7 cellular contexts compared by ENCODE assay signal in the genomic region with DNA sequence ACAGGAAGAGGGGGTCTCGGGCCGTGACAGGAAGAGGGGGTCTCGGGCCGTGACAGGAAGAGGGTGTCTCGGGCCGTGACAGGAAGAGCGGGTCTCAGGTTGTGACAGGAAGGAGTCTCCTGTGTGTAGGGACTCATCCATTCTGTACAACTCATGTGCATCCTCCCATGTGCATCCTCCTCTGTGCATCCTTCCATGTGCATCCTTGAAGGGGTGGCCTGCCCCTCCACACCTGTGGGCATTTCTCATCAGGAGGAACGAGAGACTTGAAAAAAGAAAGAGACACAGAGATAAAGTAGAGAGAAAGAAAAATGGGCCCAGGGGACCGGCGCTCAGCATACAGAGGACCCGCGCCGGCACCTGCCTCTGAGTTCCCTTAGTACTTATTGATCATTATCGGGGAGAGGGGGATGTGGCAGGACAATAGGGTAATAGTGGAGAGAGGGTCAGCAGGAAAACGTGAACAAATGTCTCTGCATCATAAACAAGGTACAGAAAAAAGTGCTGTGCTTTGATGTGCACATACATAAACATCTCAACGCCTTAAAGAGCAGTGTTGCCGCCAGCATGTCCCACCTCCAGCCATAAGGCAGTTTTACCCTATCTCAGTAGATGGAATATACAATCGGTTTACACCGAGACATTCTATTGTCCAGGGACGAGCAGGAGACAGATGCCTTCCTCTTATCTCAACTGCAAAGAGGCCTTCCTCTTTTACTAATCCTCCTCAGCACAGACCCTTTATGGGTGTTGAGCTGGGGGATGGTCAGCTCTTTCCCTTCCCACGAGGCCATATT. TPM values are rescaled to one million over a fixed set of nuclear protein-coding genes. Genes with fewer than 3 reads are reported as not detected.
DNase-seq lines count a peak whose midpoint lies in the region; ATAC-seq, FAIRE-seq and TF ChIP-seq lines count a peak whose summit lies in the region.
"Not testable (repeated sequence)": the region's sequence is repeated elsewhere in the genome, so short reads cannot be mapped to it uniquely, and the experiment has no call there.

No MANE protein-coding gene starts in this region.

- H3K4me3 ChIP-seq in CD8-positive, alpha-beta memory T cell (ENCODE audit: low read length); K562: not testable (repeated sequence)
- peak overlapping the region; percentile 33 for H3K4me3 ChIP-seq in OCI-LY1 (ENCODE audit: low read depth, low read length, poor library complexity, severe bottlenecking)

- H3K36me3 Mint-ChIP-seq in CD8-positive, alpha-beta memory T cell; activated CD4-positive, alpha-beta T cell treated with anti-CD3 and anti-CD28 coated beads, Interleukin-2, amount 10 ng/mL, durations not matched to agents 7 days and 5 days (ENCODE audit: low read depth); activated T-helper 1 cell treated with anti-CD3 and anti-CD28 coated beads, Interleukin-12 subunit alpha, Interleukin-12 subunit beta, Interleukin-2, Interleukin-4 antibody, amounts not matched to agents 30 ng/mL and 10 ng/mL and 1 ng/mL, durations not matched to agents 14 hours and 24 hours and 36 hours (ENCODE audit: low read depth); memory B cell; stimulated activated effector memory CD8-positive, alpha-beta T cell treated with anti-CD3 and anti-CD28 coated beads, Interleukin-12 subunit alpha, Interleukin-12 subunit beta, amount 100 ng/mL, for 72 hours: not testable (repeated sequence)

- H3K79me2 ChIP-seq in OCI-LY1 (ENCODE audit: insufficient read depth, low read length); K562 (ENCODE audit: control insufficient read depth, insufficient read depth, low read length): not testable (repeated sequence)

- TF ChIP-seq POLR2A in K562 (conservative IDR thresholded peaks at IDR 0.05), result not testable (repeated sequence)

- not testable (repeated sequence) for H3K27me3 ChIP-seq in CD8-positive, alpha-beta memory T cell (ENCODE audit: insufficient read depth, low read length, poor library complexity, severe bottlenecking); OCI-LY1 (ENCODE audit: insufficient read depth, low read length); K562 (ENCODE audit: control insufficient read depth in 2 of 2, insufficient read depth in 2 of 2, low read length in 2 of 2)

- peak overlapping the region; percentile 89 to 98 (median 96) for H3K27ac Mint-ChIP-seq in CD8-positive, alpha-beta memory T cell
- peak overlapping the region; percentile 92 for H3K27ac Mint-ChIP-seq in activated CD4-positive, alpha-beta T cell treated with anti-CD3 and anti-CD28 coated beads, Interleukin-2, amount 10 ng/mL, durations not matched to agents 7 days and 5 days
- H3K27ac Mint-ChIP-seq in activated T-helper 1 cell treated with anti-CD3 and anti-CD28 coated beads, Interleukin-12 subunit alpha, Interleukin-12 subunit beta, Interleukin-2, Interleukin-4 antibody, amounts not matched to agents 30 ng/mL and 10 ng/mL and 1 ng/mL, durations not matched to agents 14 hours and 24 hours and 36 hours, result peak overlapping the region; percentile 61
- peak overlapping the region; percentile 90 for H3K27ac Mint-ChIP-seq in memory B cell
- H3K27ac Mint-ChIP-seq in stimulated activated effector memory CD8-positive, alpha-beta T cell treated with anti-CD3 and anti-CD28 coated beads, Interleukin-12 subunit alpha, Interleukin-12 subunit beta, amount 100 ng/mL, for 72 hours, result peak overlapping the region; percentile 92

- 0 out of 2 replicates have a peak overlapping the region, but pooled peaks have one; percentile 20 for H2AFZ ChIP-seq in OCI-LY1 (ENCODE audit: low read length)
- H2AFZ ChIP-seq in K562 (ENCODE audit: low read depth, low read length), result not testable (repeated sequence)

- intact Hi-C loops in activated T-helper 1 cell treated with anti-CD3 and anti-CD28 coated beads, Interleukin-12 subunit alpha, Interleukin-12 subunit beta, Interleukin-2, Interleukin-4 antibody, amounts not matched to agents 30 ng/mL and 10 ng/mL and 1 ng/mL, durations not matched to agents 14 hours and 24 hours and 36 hours (cut with micrococcal nuclease); K562 (cut with micrococcal nuclease): not testable (repeated sequence)

- H3K36me3 ChIP-seq in CD8-positive, alpha-beta memory T cell (ENCODE audit: insufficient read depth, low read length); OCI-LY1 (ENCODE audit: insufficient read depth, low read length); K562 (ENCODE audit: control insufficient read depth, insufficient read depth, low read length): not testable (repeated sequence)

- not testable (repeated sequence) for TF ChIP-seq EP300 in K562 (IDR thresholded peaks at IDR 0.05; ENCODE audit: low read length)

- H3K4me1 ChIP-seq in CD8-positive, alpha-beta memory T cell (ENCODE audit: insufficient read depth, low read length), result not testable (repeated sequence)
- peaks cover 12% of the 10 kb centered on the region for H3K4me1 ChIP-seq in OCI-LY1 (ENCODE audit: insufficient read depth, low read length, severe bottlenecking)
- H3K4me1 ChIP-seq in K562 (replicated peaks in 1 of 2; ENCODE audit: control insufficient read depth in 2 of 2, insufficient read depth in 2 of 2, low read length in 2 of 2), result peaks cover 2 to 11% of the 10 kb centered on the region in 2 experiments; a peak in 4 of 5 replicates

- H3K9me3 Mint-ChIP-seq in CD8-positive, alpha-beta memory T cell; activated CD4-positive, alpha-beta T cell treated with anti-CD3 and anti-CD28 coated beads, Interleukin-2, amount 10 ng/mL, durations not matched to agents 7 days and 5 days; activated T-helper 1 cell treated with anti-CD3 and anti-CD28 coated beads, Interleukin-12 subunit alpha, Interleukin-12 subunit beta, Interleukin-2, Interleukin-4 antibody, amounts not matched to agents 30 ng/mL and 10 ng/mL and 1 ng/mL, durations not matched to agents 14 hours and 24 hours and 36 hours; memory B cell; stimulated activated effector memory CD8-positive, alpha-beta T cell treated with anti-CD3 and anti-CD28 coated beads, Interleukin-12 subunit alpha, Interleukin-12 subunit beta, amount 100 ng/mL, for 72 hours: not testable (repeated sequence)

- peak overlapping the region; percentile 43; the same call in 1 of the 2 replicates for H3K4me2 ChIP-seq in OCI-LY1 (ENCODE audit: low read length)
- H3K4me2 ChIP-seq in K562 (ENCODE audit: insufficient read depth, low read length), result not testable (repeated sequence)

- BruUV-seq in K562 (replicated peaks; lab: Mats Ljungman, UMichigan), result not testable (repeated sequence)

- DNase-seq in CD8-positive, alpha-beta memory T cell, result peak in 1 of 5 donors; percentile 26
- not testable (repeated sequence) for DNase-seq in activated CD4-positive, alpha-beta T cell treated with anti-CD3 and anti-CD28 coated beads, Interleukin-2, amount 10 ng/mL, durations not matched to agents 7 days and 5 days; activated T-helper 1 cell treated with anti-CD3 and anti-CD28 coated beads, Interleukin-12 subunit alpha, Interleukin-12 subunit beta, Interleukin-2, Interleukin-4 antibody, amounts not matched to agents 30 ng/mL and 10 ng/mL and 1 ng/mL, durations not matched to agents 14 hours and 24 hours and 36 hours (ENCODE audit: low spot score); memory B cell (ENCODE audit: low spot score in 2 of 2); stimulated activated effector memory CD8-positive, alpha-beta T cell treated with anti-CD3 and anti-CD28 coated beads, Interleukin-12 subunit alpha, Interleukin-12 subunit beta, amount 100 ng/mL, for 72 hours (ENCODE audit: low spot score in 2 of 2)
- peak in 1 of 4 experiments; percentile 31 for DNase-seq in K562 (ENCODE audit: extremely low read depth in 1 of 4, low spot score in 3 of 4)

- H3K9me2 ChIP-seq in OCI-LY1 (ENCODE audit: low read depth, low read length), result not testable (repeated sequence)

- H3K9me3 ChIP-seq in CD8-positive, alpha-beta memory T cell (ENCODE audit: low read length); OCI-LY1 (ENCODE audit: low read length); K562 (replicated peaks; ENCODE audit: control insufficient read depth, insufficient read depth, low read depth, low read length): not testable (repeated sequence)

- FAIRE-seq in K562 (lab: Jason Lieb, UNC), result peak; percentile 68

- POLR2A ChIA-PET in CD8-positive, alpha-beta memory T cell (lab: Charles Lee); activated CD4-positive, alpha-beta T cell treated with anti-CD3 and anti-CD28 coated beads, Interleukin-2, amount 10 ng/mL, durations not matched to agents 7 days and 5 days (lab: Charles Lee); K562 (lab: Yijun Ruan, JAX): not testable (repeated sequence)

- not testable (repeated sequence) for ATAC-seq in K562; stimulated activated effector memory CD8-positive, alpha-beta T cell treated with anti-CD3 and anti-CD28 coated beads, Interleukin-12 subunit alpha, Interleukin-12 subunit beta, amount 100 ng/mL, for 72 hours
- peak; percentile 34 for ATAC-seq in memory B cell (ENCODE audit: low read depth)

- TF ChIP-seq RAD21 in K562 (CRISPR knock-in tag; conservative IDR thresholded peaks at IDR 0.05 in 1 of 2, IDR thresholded peaks at IDR 0.05 in 1 of 2), result not testable (repeated sequence)

- in situ Hi-C loops in K562 (cut with MboI), result not testable (repeated sequence)

- H3K4me1 Mint-ChIP-seq in CD8-positive, alpha-beta memory T cell, result peaks cover 22 to 24% (median 23%) of the 10 kb centered on the region in 3 donors
- H3K4me1 Mint-ChIP-seq in activated CD4-positive, alpha-beta T cell treated with anti-CD3 and anti-CD28 coated beads, Interleukin-2, amount 10 ng/mL, durations not matched to agents 7 days and 5 days, result peaks cover 18% of the 10 kb centered on the region
- peaks cover 13% of the 10 kb centered on the region for H3K4me1 Mint-ChIP-seq in activated T-helper 1 cell treated with anti-CD3 and anti-CD28 coated beads, Interleukin-12 subunit alpha, Interleukin-12 subunit beta, Interleukin-2, Interleukin-4 antibody, amounts not matched to agents 30 ng/mL and 10 ng/mL and 1 ng/mL, durations not matched to agents 14 hours and 24 hours and 36 hours (ENCODE audit: low read depth)
- peaks cover 13% of the 10 kb centered on the region for H3K4me1 Mint-ChIP-seq in memory B cell
- peaks cover 17% of the 10 kb centered on the region for H3K4me1 Mint-ChIP-seq in stimulated activated effector memory CD8-positive, alpha-beta T cell treated with anti-CD3 and anti-CD28 coated beads, Interleukin-12 subunit alpha, Interleukin-12 subunit beta, amount 100 ng/mL, for 72 hours

- H3K27me3 Mint-ChIP-seq in CD8-positive, alpha-beta memory T cell; activated CD4-positive, alpha-beta T cell treated with anti-CD3 and anti-CD28 coated beads, Interleukin-2, amount 10 ng/mL, durations not matched to agents 7 days and 5 days; activated T-helper 1 cell treated with anti-CD3 and anti-CD28 coated beads, Interleukin-12 subunit alpha, Interleukin-12 subunit beta, Interleukin-2, Interleukin-4 antibody, amounts not matched to agents 30 ng/mL and 10 ng/mL and 1 ng/mL, durations not matched to agents 14 hours and 24 hours and 36 hours (ENCODE audit: insufficient read depth); memory B cell: not testable (repeated sequence)

- H4K20me1 ChIP-seq in OCI-LY1 (ENCODE audit: insufficient read depth, low read length); K562 (replicated peaks; ENCODE audit: control insufficient read depth, insufficient read depth, low read length): not testable (repeated sequence)

- not testable (repeated sequence) for H3K9me1 ChIP-seq in K562 (ENCODE audit: control insufficient read depth, insufficient read depth, low read length)

- WGBS in K562 (ENCODE audit: insufficient coverage, low coverage, missing lambda C conversion rate), result 3% methylated on average over 11 of the region's 21 CpGs

- peak overlapping the region; percentile 33; the same call in 1 of the 2 replicates for H3K9ac ChIP-seq in OCI-LY1 (ENCODE audit: low read length)
- not testable (repeated sequence) for H3K9ac ChIP-seq in K562 (ENCODE audit: insufficient read depth in 1 of 2, low read depth in 2 of 2, low read length in 2 of 2)

- CTCF ChIA-PET in CD8-positive, alpha-beta memory T cell (lab: Charles Lee); activated CD4-positive, alpha-beta T cell treated with anti-CD3 and anti-CD28 coated beads, Interleukin-2, amount 10 ng/mL, durations not matched to agents 7 days and 5 days (lab: Charles Lee); K562 (lab: Yijun Ruan, JAX; ENCODE audit: low intra/inter-chr PET ratio): not testable (repeated sequence)

- not testable (repeated sequence) for TF ChIP-seq CTCF in OCI-LY1 (IDR thresholded peaks at IDR 0.05; ENCODE audit: low read length); K562 (IDR thresholded peaks at IDR 0.05 in 2 of 3, conservative IDR thresholded peaks at IDR 0.05 in 1 of 3; ENCODE audit: insufficient read depth in 2 of 3, low read depth in 1 of 3, low read length in 3 of 3)

- peak overlapping the region in 6 of 7 donors; percentile 66 to 85 (median 82) for H3K4me3 Mint-ChIP-seq in CD8-positive, alpha-beta memory T cell
- not testable (repeated sequence) for H3K4me3 Mint-ChIP-seq in activated CD4-positive, alpha-beta T cell treated with anti-CD3 and anti-CD28 coated beads, Interleukin-2, amount 10 ng/mL, durations not matched to agents 7 days and 5 days; activated T-helper 1 cell treated with anti-CD3 and anti-CD28 coated beads, Interleukin-12 subunit alpha, Interleukin-12 subunit beta, Interleukin-2, Interleukin-4 antibody, amounts not matched to agents 30 ng/mL and 10 ng/mL and 1 ng/mL, durations not matched to agents 14 hours and 24 hours and 36 hours
- peak overlapping the region; percentile 88 for H3K4me3 Mint-ChIP-seq in memory B cell
- peak overlapping the region; percentile 57 for H3K4me3 Mint-ChIP-seq in stimulated activated effector memory CD8-positive, alpha-beta T cell treated with anti-CD3 and anti-CD28 coated beads, Interleukin-12 subunit alpha, Interleukin-12 subunit beta, amount 100 ng/mL, for 72 hours

- H3F3A ChIP-seq in OCI-LY1 (ENCODE audit: insufficient read depth, low read length), result not testable (repeated sequence)

- peak overlapping the region; percentile 51 for H3K27ac ChIP-seq in CD8-positive, alpha-beta memory T cell (ENCODE audit: low read depth, low read length)
- peak overlapping the region; percentile 72 for H3K27ac ChIP-seq in OCI-LY1 (ENCODE audit: low read depth, low read length, poor library complexity, severe bottlenecking)
- H3K27ac ChIP-seq in K562 (ENCODE audit: extremely low read depth, low read depth, low read length), result not testable (repeated sequence)

RNA-seq across cellular contexts. Expression of a gene that starts 30.0 kb away (rescaled TPM):
- 10 to 100 TPM; 28.5 to 30.6 TPM for total RNA-seq in CD8-positive, alpha-beta memory T cell
- polyA plus RNA-seq in CD8-positive, alpha-beta memory T cell, result 4.6 TPM
- total RNA-seq in activated CD4-positive, alpha-beta T cell treated with anti-CD3 and anti-CD28 coated beads, Interleukin-2, amount 10 ng/mL, durations not matched to agents 7 days and 5 days, result 10 to 100 TPM; 60.1 to 63.4 TPM
- total RNA-seq in activated T-helper 1 cell treated with anti-CD3 and anti-CD28 coated beads, Interleukin-12 subunit alpha, Interleukin-12 subunit beta, Interleukin-2, Interleukin-4 antibody, amounts not matched to agents 30 ng/mL and 10 ng/mL and 1 ng/mL, durations not matched to agents 14 hours and 24 hours and 36 hours, result 53.3 and 55.0 TPM in 2 replicates
- 52.4 and 139 TPM in 2 replicates for total RNA-seq in K562 (2011; cell fraction: chromatin; rRNA removed; ENCODE audit: low replicate concordance)
- total RNA-seq in K562 (2011; cell fraction: nucleolus; rRNA removed), result 83.4 and 116 TPM in 2 replicates
- total RNA-seq in K562 (2011; cell fraction: nucleoplasm; rRNA removed), result 77.7 and 93.6 TPM in 2 replicates
- total RNA-seq in K562 (2014; rRNA removed) (43.8 and 63.8 TPM in 2 replicates), K562 (2014; rRNA removed; fragmentation: Illumina TruSeq; extraction: Trizol) (10.8 and 12.2 TPM in 2 replicates), K562 (2015; rRNA removed; fragmentation: Illumina TruSeq; extraction: Trizol) (26.0 and 27.3 TPM in 2 replicates), K562 (2021) (50.5 and 52.6 TPM in 2 replicates)
- polyA plus RNA-seq in K562 (2011; rRNA removed) (39.5 and 63.7 TPM in 2 replicates), K562 (2014; fragmentation: Illumina TruSeq; extraction: Trizol) (40.7 and 60.2 TPM in 2 replicates), K562 (2014; fragmentation: Nextera tagmentation; extraction: Ambion mirVana) (1 to 10 TPM; 6.0 to 6.2 TPM), K562 (2014; rRNA removed) (57.0 and 60.2 TPM in 2 replicates)
- polyA plus RNA-seq in K562 (2011; cell fraction: cytosol; rRNA removed), result 70.2 and 75.4 TPM in 2 replicates
- 99.5 and 137 TPM in 2 replicates for polyA plus RNA-seq in K562 (2011; cell fraction: nucleus; rRNA removed)
- 42.8 and 49.2 TPM in 2 replicates for polyA plus RNA-seq in K562 (2012)
- 27.5 and 36.2 TPM in 2 replicates for polyA minus RNA-seq in K562 (2011; rRNA and poly(A)+ RNA removed)
- polyA minus RNA-seq in K562 (2011; cell fraction: cytosol; rRNA and poly(A)+ RNA removed), result 64.6 and 108 TPM in 2 replicates
- 37.3 and 47.7 TPM in 2 replicates for polyA minus RNA-seq in K562 (2011; cell fraction: nucleus; rRNA and poly(A)+ RNA removed)
